8 cellular contexts compared by ENCODE assay signal in genomic region chr18:3593904-3594759, GRCh38.
DNase-seq lines count a peak whose midpoint lies in the region; ATAC-seq and TF ChIP-seq lines count a peak whose summit lies in the region.

No MANE protein-coding gene starts in this region.

- H3K4me1 Mint-ChIP-seq in T-helper 2 cell treated with Interferon-gamma antibody and Interleukin-4, amounts not matched to agents 5 μg/mL and 100 μg/mL, for 36 hours (ENCODE audit: low read depth) = peaks cover 41% of the 10 kb centered on the region

- peak; percentile 91 for DNase-seq in NCI-H1694 treated with DMSO at 0.1 percent for 48 hours (lab: John Stamatoyannopoulos, UW)
- peak; percentile 89 for DNase-seq in T-helper 2 cell treated with Interferon-gamma antibody and Interleukin-4, amounts not matched to agents 5 μg/mL and 100 μg/mL, for 36 hours (ENCODE audit: low spot score)
- peak; percentile 80 to 95 for DNase-seq in ascending aorta (ENCODE audit: low spot score in 2 of 2)
- DNase-seq in hepatic stellate cell (ENCODE audit: low spot score) = peak; percentile 76
- DNase-seq in retina = peak; percentile 93
- no peak for DNase-seq in 8988T

- intact Hi-C loops in ascending aorta (cut with DNase I) = loop anchor here (1.0 to 2.0 kb wide), 6 partner anchors 30 to 331 kb away; partner anchors contain the start of gene MYL12B

- H3K36me3 Mint-ChIP-seq in T-helper 2 cell treated with Interferon-gamma antibody and Interleukin-4, amounts not matched to agents 5 μg/mL and 100 μg/mL, for 36 hours (ENCODE audit: low read depth) = peaks cover 25% of the 10 kb centered on the region

- ATAC-seq in GM18502 (IDR thresholded peaks at IDR 0.05; ENCODE audit: poor library complexity, unreplicated experiment) (peak; percentile 66), HG02938 (IDR thresholded peaks at IDR 0.05; ENCODE audit: unreplicated experiment) (peak; percentile 63)

- H3K27ac Mint-ChIP-seq in T-helper 2 cell treated with Interferon-gamma antibody and Interleukin-4, amounts not matched to agents 5 μg/mL and 100 μg/mL, for 36 hours = peak overlapping the region; percentile 97

- peaks cover 26 to 39% of the 10 kb centered on the region in 2 donors for H3K4me1 ChIP-seq in ascending aorta

- peak overlapping the region; percentile 96 for H3K4me3 Mint-ChIP-seq in T-helper 2 cell treated with Interferon-gamma antibody and Interleukin-4, amounts not matched to agents 5 μg/mL and 100 μg/mL, for 36 hours

- no peaks in the 10 kb centered on the region for H3K27me3 Mint-ChIP-seq in T-helper 2 cell treated with Interferon-gamma antibody and Interleukin-4, amounts not matched to agents 5 μg/mL and 100 μg/mL, for 36 hours (ENCODE audit: low read depth)

- peak overlapping the region; percentile 98 for H3K27ac ChIP-seq in ascending aorta

- no peaks in the 10 kb centered on the region for H3K9me3 Mint-ChIP-seq in T-helper 2 cell treated with Interferon-gamma antibody and Interleukin-4, amounts not matched to agents 5 μg/mL and 100 μg/mL, for 36 hours

- no peaks in the 10 kb centered on the region for H3K36me3 ChIP-seq in ascending aorta

- no peaks in the 10 kb centered on the region for H3K9me3 ChIP-seq in ascending aorta

- peak overlapping the region; percentile 61 to 63 for H3K4me3 ChIP-seq in ascending aorta

- TF ChIP-seq CTCF in ascending aorta (IDR thresholded peaks at IDR 0.05) = peak; percentile 81 to 95 (median 95)

- H3K27me3 ChIP-seq in ascending aorta = no peaks in the 10 kb centered on the region
